1 cellular context compared by ENCODE assay signal in genomic region chr7:43308913-43309789, GRCh38.
TF ChIP-seq lines count a peak whose summit lies in the region.

No MANE protein-coding gene starts in this region.

TF ChIP-seq in GM12878, 131 proteins besides CTCF, POLR2A, EP300 and RAD21 (continued from another document and continues in another):
- TF ChIP-seq BCL3 (IDR thresholded peaks at IDR 0.05; ENCODE audit: borderline replicate concordance, insufficient read depth, low read depth, low read length, poor library complexity, severe bottlenecking) (no peak), EED (IDR thresholded peaks at IDR 0.05; ENCODE audit: low read depth) (peak; percentile 85), SPI1 (IDR thresholded peaks at IDR 0.05; ENCODE audit: borderline replicate concordance, insufficient read depth, low read depth, low read length) (peak; percentile 33; the same call in 1 of the 2 replicates), ZNF217 (IDR thresholded peaks at IDR 0.05) (no peak), HSF1 (IDR thresholded peaks at IDR 0.05; ENCODE audit: low read depth, low read length) (no peak), RAD51 (IDR thresholded peaks at IDR 0.05) (peak; percentile 60), NFXL1 (IDR thresholded peaks at IDR 0.05; ENCODE audit: borderline replicate concordance) (no peak), USF2 (IDR thresholded peaks at IDR 0.05; ENCODE audit: borderline replicate concordance, low read depth, low read length) (no peak; the same call in 1 of the 2 replicates), CBX3 (IDR thresholded peaks at IDR 0.05; ENCODE audit: borderline replicate concordance, low read depth) (no peak), TCF12 (IDR thresholded peaks at IDR 0.05; ENCODE audit: low read depth, low read length) (no peak), NR2C2 (IDR thresholded peaks at IDR 0.05; ENCODE audit: borderline replicate concordance, control insufficient read depth, insufficient read length, low read depth) (no peak), EZH2 (IDR thresholded peaks at IDR 0.05; ENCODE audit: borderline replicate concordance, control insufficient read depth, low read depth, low read length) (no peak), HCFC1 (IDR thresholded peaks at IDR 0.05; ENCODE audit: low read length) (no peak), ESRRA (IDR thresholded peaks at IDR 0.05; ENCODE audit: low read length) (no peak), MTA2 (IDR thresholded peaks at IDR 0.05; ENCODE audit: low read depth) (peak; percentile 95), ZNF592 (IDR thresholded peaks at IDR 0.05) (peak; percentile 57; the same call in 1 of the 2 replicates), MEF2B (IDR thresholded peaks at IDR 0.05; ENCODE audit: partially characterized antibody, poor library complexity, severe bottlenecking) (peak; percentile 59), ZNF24 (IDR thresholded peaks at IDR 0.05) (no peak), PBX3 (IDR thresholded peaks at IDR 0.05; ENCODE audit: insufficient replicate concordance, low read depth, low read length) (no peak), BHLHE40 (IDR thresholded peaks at IDR 0.05; ENCODE audit: borderline replicate concordance in 1 of 2, low read depth in 2 of 2, low read length in 1 of 2) (peak in 1 of 2 experiments; percentile 49; a peak in 1 of 4 replicates), ASH2L (IDR thresholded peaks at IDR 0.05; ENCODE audit: borderline replicate concordance, low read depth) (no peak), ZNF622 (IDR thresholded peaks at IDR 0.05) (no peak), ATF7 (IDR thresholded peaks at IDR 0.05; ENCODE audit: low read depth) (peak; percentile 85), RELB (IDR thresholded peaks at IDR 0.05; ENCODE audit: low read depth) (peak; percentile 98), ZNF207 (IDR thresholded peaks at IDR 0.05; ENCODE audit: borderline replicate concordance) (no peak), KLF5 (IDR thresholded peaks at IDR 0.05; ENCODE audit: partially characterized antibody) (peak; percentile 51), REST (IDR thresholded peaks at IDR 0.05; ENCODE audit: low read depth, low read length) (no peak), CHD1 (IDR thresholded peaks at IDR 0.05; ENCODE audit: low read depth, low read length) (no peak), MYB (IDR thresholded peaks at IDR 0.05; ENCODE audit: borderline replicate concordance, low read depth, low read length) (peak; percentile 65; the same call in 1 of the 2 replicates), BCLAF1 (IDR thresholded peaks at IDR 0.05) (no peak), SUZ12 (IDR thresholded peaks at IDR 0.05; ENCODE audit: unreplicated experiment) (no peak), FOXM1 (IDR thresholded peaks at IDR 0.05; ENCODE audit: low read depth, low read length) (peak; percentile 32; the same call in 1 of the 2 replicates), SIX5 (IDR thresholded peaks at IDR 0.05; ENCODE audit: low read depth, low read length, severe bottlenecking) (no peak), IRF4 (IDR thresholded peaks at IDR 0.05; ENCODE audit: low read depth, low read length) (0 out of 2 replicates have a peak, but pooled peaks have one; percentile 26), ELK1 (IDR thresholded peaks at IDR 0.05; ENCODE audit: low read depth, low read length) (no peak), RFX5 (IDR thresholded peaks at IDR 0.05; ENCODE audit: low read depth, low read length) (no peak), MEF2A (IDR thresholded peaks at IDR 0.05; ENCODE audit: insufficient read depth, low read depth, low read length) (no peak), LARP7 (IDR thresholded peaks at IDR 0.05) (no peak), POU2F2 (IDR thresholded peaks at IDR 0.05; ENCODE audit: borderline replicate concordance, low read depth, low read length) (peak; percentile 13; the same call in 2 of the 3 replicates)
